Comparison of ENCODE assay signal across 1 cellular context in genomic region chr14:29168149-29168548, GRCh38.
TF ChIP-seq lines count a peak whose summit lies in the region.

No MANE protein-coding gene starts in this region.

TF ChIP-seq in H1, 55 proteins besides CTCF, POLR2A, EP300 and RAD21 (continued from another document):
- TF ChIP-seq CHD7 (IDR thresholded peaks at IDR 0.05; ENCODE audit: insufficient replicate concordance, low read length) (no peak), EZH2 (IDR thresholded peaks at IDR 0.05; ENCODE audit: low read depth, low read length, severe bottlenecking) (no peak), MAFK (IDR thresholded peaks at IDR 0.05; ENCODE audit: low read depth, low read length) (no peak), KDM5A (IDR thresholded peaks at IDR 0.05; ENCODE audit: low read length) (no peak), ATF2 (IDR thresholded peaks at IDR 0.05; ENCODE audit: low read length) (no peak), SIX5 (IDR thresholded peaks at IDR 0.05; ENCODE audit: low read depth, low read length) (no peak), MAX (IDR thresholded peaks at IDR 0.05) (no peak), ASH2L (IDR thresholded peaks at IDR 0.05; ENCODE audit: low read length) (no peak), RFX5 (IDR thresholded peaks at IDR 0.05; ENCODE audit: borderline replicate concordance, low read depth, low read length) (no peak)
